ENCODE assay signal across 1 cellular context in the genomic region with DNA sequence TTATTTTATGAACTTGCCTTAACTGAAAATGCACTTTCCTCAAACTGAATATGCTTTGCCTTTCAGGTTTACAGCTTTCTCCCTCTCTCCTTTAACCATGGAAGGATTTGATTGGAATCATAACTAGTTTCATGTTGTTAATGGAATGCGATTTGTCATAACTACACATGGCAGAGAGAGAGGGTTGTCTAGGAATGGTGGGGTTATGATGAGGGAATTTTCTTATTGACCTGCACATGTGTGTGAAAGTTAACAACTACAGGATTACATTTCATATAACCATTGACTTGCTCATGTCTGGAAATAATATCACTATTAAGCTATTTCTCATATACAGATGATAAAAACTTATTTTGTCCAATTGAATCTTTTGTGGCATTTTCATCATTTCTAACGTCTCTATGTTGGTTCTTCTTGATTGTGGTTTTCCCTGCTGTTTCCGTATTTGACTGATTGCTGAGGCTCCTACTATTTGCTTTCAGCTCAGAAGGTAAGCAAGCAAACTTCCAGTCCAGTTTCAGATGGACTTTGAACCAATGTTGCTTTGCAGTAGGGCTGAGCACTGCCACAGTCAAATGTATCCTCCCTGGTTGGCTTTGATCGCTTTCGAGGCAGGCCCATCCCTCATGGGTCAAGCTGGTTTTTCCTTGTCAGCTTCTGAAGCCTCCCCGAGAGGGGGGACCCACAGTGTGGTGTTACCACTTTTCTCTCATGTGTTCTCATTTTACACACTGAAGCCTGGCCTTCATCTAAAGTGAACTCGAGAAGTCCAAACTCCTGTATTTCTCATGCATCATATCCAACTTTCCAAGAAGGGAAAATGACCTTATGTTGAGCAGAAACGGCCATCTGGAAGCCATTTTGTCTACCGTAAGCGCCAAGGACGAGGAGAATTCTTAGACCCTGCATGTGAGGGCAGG.
TF ChIP-seq lines count a peak whose summit lies in the region.

No MANE protein-coding gene starts in this region.

TF ChIP-seq in HepG2, 621 proteins besides CTCF, POLR2A, EP300 and RAD21 (continued from another document and continues in another):
- TF ChIP-seq, protein P1, sequence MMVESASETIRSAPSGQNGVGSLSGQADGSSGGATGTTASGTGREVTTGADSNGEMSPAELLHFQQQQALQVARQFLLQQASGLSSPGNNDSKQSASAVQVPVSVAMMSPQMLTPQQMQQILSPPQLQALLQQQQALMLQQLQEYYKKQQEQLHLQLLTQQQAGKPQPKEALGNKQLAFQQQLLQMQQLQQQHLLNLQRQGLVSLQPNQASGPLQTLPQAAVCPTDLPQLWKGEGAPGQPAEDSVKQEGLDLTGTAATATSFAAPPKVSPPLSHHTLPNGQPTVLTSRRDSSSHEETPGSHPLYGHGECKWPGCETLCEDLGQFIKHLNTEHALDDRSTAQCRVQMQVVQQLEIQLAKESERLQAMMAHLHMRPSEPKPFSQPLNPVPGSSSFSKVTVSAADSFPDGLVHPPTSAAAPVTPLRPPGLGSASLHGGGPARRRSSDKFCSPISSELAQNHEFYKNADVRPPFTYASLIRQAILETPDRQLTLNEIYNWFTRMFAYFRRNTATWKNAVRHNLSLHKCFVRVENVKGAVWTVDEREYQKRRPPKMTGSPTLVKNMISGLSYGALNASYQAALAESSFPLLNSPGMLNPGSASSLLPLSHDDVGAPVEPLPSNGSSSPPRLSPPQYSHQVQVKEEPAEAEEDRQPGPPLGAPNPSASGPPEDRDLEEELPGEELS (CRISPR knock-in tag; IDR thresholded peaks at IDR 0.05), result peak; percentile 99
- TF ChIP-seq STAT5B (CRISPR knock-in tag; IDR thresholded peaks at IDR 0.05) (0 out of 2 replicates have a peak, but pooled peaks have one; percentile 36), SIX4 (CRISPR knock-in tag; IDR thresholded peaks at IDR 0.05) (peak; percentile 69), ARNT (IDR thresholded peaks at IDR 0.05) (no peak), GPN1 (CRISPR knock-in tag; IDR thresholded peaks at IDR 0.05; ENCODE audit: borderline replicate concordance) (no peak), ZNF317 (CRISPR knock-in tag; IDR thresholded peaks at IDR 0.05) (peak; percentile 76; the same call in 1 of the 2 replicates), STAG1 (CRISPR knock-in tag; IDR thresholded peaks at IDR 0.05) (peak; percentile 55), ZNF567 (CRISPR knock-in tag; IDR thresholded peaks at IDR 0.05; ENCODE audit: borderline replicate concordance) (peak; percentile 97; the same call in 1 of the 2 replicates), ZNF224 (CRISPR knock-in tag; IDR thresholded peaks at IDR 0.05) (0 out of 2 replicates have a peak, but pooled peaks have one; percentile 40), ZMYM4 (CRISPR knock-in tag; IDR thresholded peaks at IDR 0.05) (peak; percentile 100), ZBTB38 (CRISPR knock-in tag; IDR thresholded peaks at IDR 0.05) (peak; percentile 96), CBX5 (CRISPR knock-in tag; IDR thresholded peaks at IDR 0.05; ENCODE audit: borderline replicate concordance) (peak; percentile 100), MYC (CRISPR knock-in tag; IDR thresholded peaks at IDR 0.05; ENCODE audit: borderline replicate concordance) (peak; percentile 72; the same call in 1 of the 2 replicates), ZNF792 (CRISPR knock-in tag; IDR thresholded peaks at IDR 0.05) (peak; percentile 98), HMG20B (CRISPR knock-in tag; conservative IDR thresholded peaks at IDR 0.05) (peak; percentile 91), ZNF496 (CRISPR knock-in tag; IDR thresholded peaks at IDR 0.05; ENCODE audit: insufficient replicate concordance) (no peak), HNRNPK (IDR thresholded peaks at IDR 0.05; ENCODE audit: low read depth, low read length, poor library complexity, severe bottlenecking) (no peak), ZFP36L1 (CRISPR knock-in tag; IDR thresholded peaks at IDR 0.05) (peak; percentile 13), KMT2B (CRISPR knock-in tag; IDR thresholded peaks at IDR 0.05) (peak; percentile 65; the same call in 1 of the 2 replicates), ERF (CRISPR knock-in tag; IDR thresholded peaks at IDR 0.05) (peak; percentile 97), NR2F6 (IDR thresholded peaks at IDR 0.05) (peak; percentile 85), NR2F6 (CRISPR knock-in tag; IDR thresholded peaks at IDR 0.05) (peak; percentile 89), REPIN1 (CRISPR knock-in tag; IDR thresholded peaks at IDR 0.05; ENCODE audit: borderline replicate concordance, low read depth) (peak; percentile 77; the same call in 1 of the 2 replicates), ZNF614 (CRISPR knock-in tag; IDR thresholded peaks at IDR 0.05; ENCODE audit: borderline replicate concordance) (peak; percentile 93), KMT2A (CRISPR knock-in tag; IDR thresholded peaks at IDR 0.05) (peak; percentile 83), TCF7 (IDR thresholded peaks at IDR 0.05; ENCODE audit: low read depth) (peak; percentile 81), FOXA1 (IDR thresholded peaks at IDR 0.05) (peak; percentile 78; the same call in 1 of the 2 replicates), FOXA1 (CRISPR knock-in tag; IDR thresholded peaks at IDR 0.05) (peak; percentile 97), RXRB (CRISPR knock-in tag; IDR thresholded peaks at IDR 0.05; ENCODE audit: borderline replicate concordance) (peak; percentile 95), SKI (IDR thresholded peaks at IDR 0.05; ENCODE audit: partially characterized antibody) (peak; percentile 85), ZNF124 (CRISPR knock-in tag; IDR thresholded peaks at IDR 0.05) (peak; percentile 77), ZNF460 (CRISPR knock-in tag; IDR thresholded peaks at IDR 0.05; ENCODE audit: borderline replicate concordance) (peak; percentile 52; the same call in 1 of the 2 replicates), ONECUT2 (CRISPR knock-in tag; IDR thresholded peaks at IDR 0.05) (peak; percentile 67; the same call in 1 of the 2 replicates), ZBTB20 (CRISPR knock-in tag; IDR thresholded peaks at IDR 0.05; ENCODE audit: borderline replicate concordance, low read depth) (peak; percentile 96), ZNF557 (CRISPR knock-in tag; IDR thresholded peaks at IDR 0.05) (peak; percentile 96), NFKBIZ (CRISPR knock-in tag; IDR thresholded peaks at IDR 0.05) (peak; percentile 79; the same call in 1 of the 2 replicates), GTF3A (CRISPR knock-in tag; conservative IDR thresholded peaks at IDR 0.05) (0 out of 2 replicates have a peak, but pooled peaks have one; percentile 89), ZNF143 (CRISPR knock-in tag; IDR thresholded peaks at IDR 0.05) (0 out of 2 replicates have a peak, but pooled peaks have one; percentile 22), RFXANK (CRISPR knock-in tag; IDR thresholded peaks at IDR 0.05) (peak; percentile 25; the same call in 1 of the 2 replicates)
- TF ChIP-seq, protein P2, sequence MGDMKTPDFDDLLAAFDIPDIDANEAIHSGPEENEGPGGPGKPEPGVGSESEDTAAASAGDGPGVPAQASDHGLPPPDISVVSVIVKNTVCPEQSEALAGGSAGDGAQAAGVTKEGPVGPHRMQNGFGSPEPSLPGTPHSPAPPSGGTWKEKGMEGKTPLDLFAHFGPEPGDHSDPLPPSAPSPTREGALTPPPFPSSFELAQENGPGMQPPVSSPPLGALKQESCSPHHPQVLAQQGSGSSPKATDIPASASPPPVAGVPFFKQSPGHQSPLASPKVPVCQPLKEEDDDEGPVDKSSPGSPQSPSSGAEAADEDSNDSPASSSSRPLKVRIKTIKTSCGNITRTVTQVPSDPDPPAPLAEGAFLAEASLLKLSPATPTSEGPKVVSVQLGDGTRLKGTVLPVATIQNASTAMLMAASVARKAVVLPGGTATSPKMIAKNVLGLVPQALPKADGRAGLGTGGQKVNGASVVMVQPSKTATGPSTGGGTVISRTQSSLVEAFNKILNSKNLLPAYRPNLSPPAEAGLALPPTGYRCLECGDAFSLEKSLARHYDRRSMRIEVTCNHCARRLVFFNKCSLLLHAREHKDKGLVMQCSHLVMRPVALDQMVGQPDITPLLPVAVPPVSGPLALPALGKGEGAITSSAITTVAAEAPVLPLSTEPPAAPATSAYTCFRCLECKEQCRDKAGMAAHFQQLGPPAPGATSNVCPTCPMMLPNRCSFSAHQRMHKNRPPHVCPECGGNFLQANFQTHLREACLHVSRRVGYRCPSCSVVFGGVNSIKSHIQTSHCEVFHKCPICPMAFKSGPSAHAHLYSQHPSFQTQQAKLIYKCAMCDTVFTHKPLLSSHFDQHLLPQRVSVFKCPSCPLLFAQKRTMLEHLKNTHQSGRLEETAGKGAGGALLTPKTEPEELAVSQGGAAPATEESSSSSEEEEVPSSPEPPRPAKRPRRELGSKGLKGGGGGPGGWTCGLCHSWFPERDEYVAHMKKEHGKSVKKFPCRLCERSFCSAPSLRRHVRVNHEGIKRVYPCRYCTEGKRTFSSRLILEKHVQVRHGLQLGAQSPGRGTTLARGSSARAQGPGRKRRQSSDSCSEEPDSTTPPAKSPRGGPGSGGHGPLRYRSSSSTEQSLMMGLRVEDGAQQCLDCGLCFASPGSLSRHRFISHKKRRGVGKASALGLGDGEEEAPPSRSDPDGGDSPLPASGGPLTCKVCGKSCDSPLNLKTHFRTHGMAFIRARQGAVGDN (CRISPR knock-in tag; IDR thresholded peaks at IDR 0.05), result peak; percentile 65; the same call in 1 of the 2 replicates
- TF ChIP-seq, protein P3, sequence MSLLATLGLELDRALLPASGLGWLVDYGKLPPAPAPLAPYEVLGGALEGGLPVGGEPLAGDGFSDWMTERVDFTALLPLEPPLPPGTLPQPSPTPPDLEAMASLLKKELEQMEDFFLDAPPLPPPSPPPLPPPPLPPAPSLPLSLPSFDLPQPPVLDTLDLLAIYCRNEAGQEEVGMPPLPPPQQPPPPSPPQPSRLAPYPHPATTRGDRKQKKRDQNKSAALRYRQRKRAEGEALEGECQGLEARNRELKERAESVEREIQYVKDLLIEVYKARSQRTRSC (CRISPR knock-in tag; IDR thresholded peaks at IDR 0.05; ENCODE audit: low read depth), result 0 out of 2 replicates have a peak, but pooled peaks have one; percentile 59
- TF ChIP-seq, protein P4, sequence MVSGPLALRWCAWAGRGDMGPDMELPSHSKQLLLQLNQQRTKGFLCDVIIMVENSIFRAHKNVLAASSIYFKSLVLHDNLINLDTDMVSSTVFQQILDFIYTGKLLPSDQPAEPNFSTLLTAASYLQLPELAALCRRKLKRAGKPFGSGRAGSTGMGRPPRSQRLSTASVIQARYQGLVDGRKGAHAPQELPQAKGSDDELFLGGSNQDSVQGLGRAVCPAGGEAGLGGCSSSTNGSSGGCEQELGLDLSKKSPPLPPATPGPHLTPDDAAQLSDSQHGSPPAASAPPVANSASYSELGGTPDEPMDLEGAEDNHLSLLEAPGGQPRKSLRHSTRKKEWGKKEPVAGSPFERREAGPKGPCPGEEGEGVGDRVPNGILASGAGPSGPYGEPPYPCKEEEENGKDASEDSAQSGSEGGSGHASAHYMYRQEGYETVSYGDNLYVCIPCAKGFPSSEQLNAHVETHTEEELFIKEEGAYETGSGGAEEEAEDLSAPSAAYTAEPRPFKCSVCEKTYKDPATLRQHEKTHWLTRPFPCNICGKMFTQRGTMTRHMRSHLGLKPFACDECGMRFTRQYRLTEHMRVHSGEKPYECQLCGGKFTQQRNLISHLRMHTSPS (CRISPR knock-in tag; IDR thresholded peaks at IDR 0.05; ENCODE audit: low read depth), result peak; percentile 66; the same call in 1 of the 2 replicates
- TF ChIP-seq, protein P5, sequence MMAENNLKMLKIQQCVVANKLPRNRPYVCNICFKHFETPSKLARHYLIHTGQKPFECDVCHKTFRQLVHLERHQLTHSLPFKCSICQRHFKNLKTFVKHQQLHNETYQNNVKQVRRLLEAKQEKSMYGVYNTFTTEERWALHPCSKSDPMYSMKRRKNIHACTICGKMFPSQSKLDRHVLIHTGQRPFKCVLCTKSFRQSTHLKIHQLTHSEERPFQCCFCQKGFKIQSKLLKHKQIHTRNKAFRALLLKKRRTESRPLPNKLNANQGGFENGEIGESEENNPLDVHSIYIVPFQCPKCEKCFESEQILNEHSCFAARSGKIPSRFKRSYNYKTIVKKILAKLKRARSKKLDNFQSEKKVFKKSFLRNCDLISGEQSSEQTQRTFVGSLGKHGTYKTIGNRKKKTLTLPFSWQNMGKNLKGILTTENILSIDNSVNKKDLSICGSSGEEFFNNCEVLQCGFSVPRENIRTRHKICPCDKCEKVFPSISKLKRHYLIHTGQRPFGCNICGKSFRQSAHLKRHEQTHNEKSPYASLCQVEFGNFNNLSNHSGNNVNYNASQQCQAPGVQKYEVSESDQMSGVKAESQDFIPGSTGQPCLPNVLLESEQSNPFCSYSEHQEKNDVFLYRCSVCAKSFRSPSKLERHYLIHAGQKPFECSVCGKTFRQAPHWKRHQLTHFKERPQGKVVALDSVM (CRISPR knock-in tag; IDR thresholded peaks at IDR 0.05), result peak; percentile 39; the same call in 1 of the 2 replicates
